12 cellular contexts compared by ENCODE assay signal in genomic region chr14:99412122-99413061, GRCh38.
A peak's percentile ranks its signal among the peaks of the same experiment; 100 is the strongest.
DNase-seq lines count a peak whose midpoint lies in the region; ATAC-seq and TF ChIP-seq lines count a peak whose summit lies in the region.
"Had no signal": no experiment of that assay in that cellular context is flagged by ENCODE, and none has a peak within 500 bp of the region (broad histone marks: within the 10 kb centered on the region; RNA-seq: fewer than 3 reads in every experiment).

No MANE protein-coding gene starts in this region.

- DNase-seq in Calu3 = peak; percentile 22
- no peak for DNase-seq in chondrocyte (ENCODE audit: low spot score)
- no peak for DNase-seq in neural crest cell (ENCODE audit: low read depth, low spot score)
- no peak for DNase-seq in psoas muscle
- DNase-seq in substantia nigra (lab: John Stamatoyannopoulos, UW) = no peak
- no peak for DNase-seq in activated CD8-positive, alpha-beta memory T cell treated with anti-CD3 and anti-CD28 coated beads, Interleukin-2, amount 50 U/mL, for 48 hours
- DNase-seq: midbrain; NCI-H1417 treated with DMSO at 0.1 percent for 48 hours; NK-92 treated with Interleukin-12 subunit alpha and Interleukin-12 subunit beta, amount 100 ng/mL, for 24 hours had no signal

- TF ChIP-seq CTCF in Calu3 (IDR thresholded peaks at IDR 0.05; ENCODE audit: unreplicated experiment) (no peak), chondrocyte (IDR thresholded peaks at IDR 0.05) (no peak), neural crest cell (conservative IDR thresholded peaks at IDR 0.05) (no peak), psoas muscle (IDR thresholded peaks at IDR 0.05) (no peak)

- H3K4me1 Mint-ChIP-seq in Calu3 (ENCODE audit: low read depth, unreplicated experiment) (peaks cover 10% of the 10 kb centered on the region), chondrocyte (ENCODE audit: low read depth) (peaks cover 22% of the 10 kb centered on the region), neural crest cell (peaks cover 30% of the 10 kb centered on the region)

- no peaks in the 10 kb centered on the region for H3K27me3 Mint-ChIP-seq in Calu3 (ENCODE audit: unreplicated experiment)
- H3K27me3 Mint-ChIP-seq in chondrocyte (ENCODE audit: low read depth) = no peaks in the 10 kb centered on the region
- H3K27me3 Mint-ChIP-seq in neural crest cell (ENCODE audit: low read depth) = no peaks in the 10 kb centered on the region

- H3K4me3 ChIP-seq in HUES6 (ENCODE audit: low read depth, low read length) (no peak overlapping the region), psoas muscle (no peak overlapping the region)
- H3K4me3 ChIP-seq: coronary artery had no signal

- ATAC-seq in psoas muscle (no peak), GM18861 (IDR thresholded peaks at IDR 0.05; ENCODE audit: unreplicated experiment) (no peak)

- H3K9me3 Mint-ChIP-seq in Calu3 (ENCODE audit: low read depth, unreplicated experiment) = no peaks in the 10 kb centered on the region
- no peaks in the 10 kb centered on the region for H3K9me3 Mint-ChIP-seq in chondrocyte (ENCODE audit: low read depth)
- H3K9me3 Mint-ChIP-seq in neural crest cell = no peaks in the 10 kb centered on the region

- H3K27me3 ChIP-seq in HUES6 (ENCODE audit: control insufficient read depth, insufficient read depth, low read length) (no peaks in the 10 kb centered on the region), psoas muscle (ENCODE audit: insufficient read depth in 3 of 3, low read length in 2 of 3) (no peaks in the 10 kb centered on the region)

- CTCF ChIA-PET in Calu3 (lab: Charles Lee) = interaction anchor here (1.2 kb wide), 1 partner anchor 19 kb away, joined by 3 read pairs; no protein-coding TSS in a partner anchor

- no peak overlapping the region for H3K4me3 Mint-ChIP-seq in Calu3 (ENCODE audit: low read depth, unreplicated experiment)
- no peak overlapping the region for H3K4me3 Mint-ChIP-seq in chondrocyte (ENCODE audit: unreplicated experiment)
- no peak overlapping the region for H3K4me3 Mint-ChIP-seq in neural crest cell

- intact Hi-C loops in Calu3 (cut with micrococcal nuclease; ENCODE audit: unreplicated experiment) = no loop called here
- intact Hi-C loops in psoas muscle (cut with DNase I) = loop anchor here in 1 of 2 donors (5.0 kb wide), 1 partner anchor 90 kb away; no protein-coding TSS in a partner anchor

- H3K36me3 Mint-ChIP-seq in Calu3 (ENCODE audit: insufficient read depth, unreplicated experiment) (peaks cover 8% of the 10 kb centered on the region), chondrocyte (ENCODE audit: low read depth) (peaks cover 10% of the 10 kb centered on the region), neural crest cell (ENCODE audit: low read depth) (no peaks in the 10 kb centered on the region)

- H3K9me3 ChIP-seq in HUES6 (ENCODE audit: control insufficient read depth, insufficient read depth, low read depth, low read length) (no peaks in the 10 kb centered on the region), psoas muscle (no peaks in the 10 kb centered on the region)

- H3K9ac ChIP-seq in HUES6 (ENCODE audit: low read length) = no peak overlapping the region

- H3K27ac ChIP-seq in HUES6 (ENCODE audit: low read depth, low read length) (peak overlapping the region; percentile 58), psoas muscle (no peak overlapping the region), substantia nigra (ENCODE audit: low read depth, low read length, poor library complexity, severe bottlenecking) (no peak overlapping the region)
- H3K27ac ChIP-seq: coronary artery had no signal

- H3K36me3 ChIP-seq in HUES6 (ENCODE audit: control insufficient read depth, insufficient read depth, low read length) (no peaks in the 10 kb centered on the region), psoas muscle (ENCODE audit: insufficient read depth in 1 of 2, low read depth in 1 of 2) (peaks cover 5 to 42% of the 10 kb centered on the region in 2 donors)

- no TSS peak for BruUV-seq in Calu3 (replicated peaks; lab: Mats Ljungman, UMichigan)

- H3K4me1 ChIP-seq in HUES6 (ENCODE audit: control insufficient read depth, insufficient read depth, low read length) (peaks cover 67% of the 10 kb centered on the region), psoas muscle (peaks cover 4% of the 10 kb centered on the region)

- H3K27ac Mint-ChIP-seq in Calu3 (ENCODE audit: unreplicated experiment) (no peak overlapping the region), chondrocyte (ENCODE audit: unreplicated experiment) (peak overlapping the region; percentile 38), neural crest cell (ENCODE audit: unreplicated experiment) (peak overlapping the region; percentile 68)

- 85 to 88% (median 88%) methylated on average over 17 of the region's 17 CpGs for WGBS in psoas muscle, 3 donors
